In genomic region chr11:126679033-126679432, GRCh38 we compare ENCODE assay signal across 29 cellular contexts.
"Had no signal": no experiment of that assay in that cellular context is flagged by ENCODE, and none has a peak within 500 bp of the region (broad histone marks: within the 10 kb centered on the region; RNA-seq: fewer than 3 reads in every experiment).

No MANE protein-coding gene starts in this region.

- H2AFZ ChIP-seq: neural progenitor cell, parathyroid adenoma had no signal

- H3K9me3 ChIP-seq: ovary, psoas muscle, spleen, suprapubic skin, testis, tibial artery, transverse colon, upper lobe of left lung, vagina had no signal

- H3K27ac ChIP-seq: neural progenitor cell, ovary, parathyroid adenoma, psoas muscle, skin epidermis, spleen, suprapubic skin, testis, tibial artery, transverse colon, upper lobe of left lung, vagina had no signal

- H3K4me2 ChIP-seq: neural progenitor cell, smooth muscle cell had no signal

- H3K9ac ChIP-seq: neural progenitor cell, parathyroid adenoma had no signal

- H3K4me3 ChIP-seq: neural progenitor cell, ovary, psoas muscle, skin epidermis, smooth muscle cell, spleen, suprapubic skin, testis, tibial artery, transverse colon, upper lobe of left lung, vagina had no signal

- DNase-seq: natural killer cell; occipital lobe; ovary; posterior cingulate gyrus; psoas muscle; right cardiac atrium; spleen; stimulated activated CD4-positive, alpha-beta T cell treated with anti-CD3 and anti-CD28 coated beads, Interleukin-12 subunit alpha, Interleukin-12 subunit beta, amount 100 ng/mL, for 4 hours; stimulated activated CD4-positive, alpha-beta T cell treated with anti-CD3 and anti-CD28 coated beads, Interleukin-1b, Interleukin-23, amount 100 ng/mL, for 48 hours; stimulated activated CD4-positive, alpha-beta T cell treated with anti-CD3 and anti-CD28 coated beads, Interleukin-4, amount 100 ng/mL, for 1 hour; stimulated activated CD4-positive, alpha-beta T cell treated with anti-CD3 and anti-CD28 coated beads, Interleukin-4, amount 100 ng/mL, for 4 hours; stimulated activated CD8-positive, alpha-beta memory T cell treated with anti-CD3 and anti-CD28 coated beads, Interleukin-4, amount 100 ng/mL, for 48 hours; stimulated activated naive CD4-positive, alpha-beta T cell; stimulated activated naive CD8-positive, alpha-beta T cell treated with anti-CD3 and anti-CD28 coated beads, Interleukin-15, amount 100 ng/mL, for 72 hours; stimulated activated naive CD8-positive, alpha-beta T cell treated with anti-CD3 and anti-CD28 coated beads, Interleukin-15, Interleukin-2, amounts not matched to agents 100 U/mL and 50 U/mL, for 24 hours; substantia nigra; testis; transverse colon; upper lobe of left lung had no signal

- H3K27me3 ChIP-seq: neural progenitor cell, ovary, testis, tibial artery, transverse colon, upper lobe of left lung, vagina had no signal

- FAIRE-seq: urothelium cell line had no signal

- H3K79me2 ChIP-seq: parathyroid adenoma had no signal

- H3K4me1 ChIP-seq: neural progenitor cell, parathyroid adenoma, psoas muscle, spleen, suprapubic skin, testis, tibial artery, transverse colon, upper lobe of left lung, vagina had no signal

- ATAC-seq: natural killer cell; psoas muscle; right cardiac atrium; sciatic nerve; stimulated activated memory B cell treated with anti-CD40 and anti-IgM and Interleukin-4, amounts not matched to agents 10 μg/mL and 1 μg/mL and 100 μg/mL, for 72 hours; stimulated activated naive CD8-positive, alpha-beta T cell treated with anti-CD3 and anti-CD28 coated beads, Interleukin-15, amount 100 ng/mL, for 72 hours; stimulated activated naive CD8-positive, alpha-beta T cell treated with anti-CD3 and anti-CD28 coated beads, Interleukin-15, Interleukin-2, amounts not matched to agents 100 U/mL and 50 U/mL, for 24 hours had no signal

- H3K36me3 ChIP-seq: neural progenitor cell, ovary, spleen, suprapubic skin, tibial artery, transverse colon, upper lobe of left lung, vagina had no signal
